Comparison of ENCODE assay signal across 8 cellular contexts in the genomic region with DNA sequence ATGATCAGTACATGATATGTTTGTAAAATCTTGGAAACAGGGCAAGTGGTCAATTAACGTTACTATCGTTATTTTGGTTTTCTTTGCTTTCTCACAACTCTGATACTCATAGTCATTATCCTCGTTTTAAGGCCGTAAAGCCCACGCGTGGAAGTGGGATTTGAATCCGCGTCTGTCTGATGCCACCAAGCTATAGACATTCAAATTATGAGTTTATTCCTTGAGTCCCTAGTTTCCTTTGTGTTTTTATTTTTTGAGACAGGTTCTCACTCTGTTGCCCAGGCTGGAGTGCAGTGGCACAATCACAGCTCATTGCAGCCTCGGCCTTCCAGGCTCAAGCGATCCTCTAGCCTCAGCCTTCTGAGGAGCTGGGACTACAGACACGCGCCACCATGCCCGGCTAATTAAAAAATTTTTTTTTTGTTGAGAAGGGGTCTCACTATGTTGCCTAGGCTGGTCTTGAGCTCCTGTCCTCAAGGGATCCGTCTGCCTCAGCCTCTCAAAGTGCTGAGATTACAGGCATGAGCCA. TPM values are rescaled to one million over a fixed set of nuclear protein-coding genes. Genes with fewer than 3 reads are reported as not detected.
A peak's percentile ranks its signal among the peaks of the same experiment; 100 is the strongest.
DNase-seq lines count a peak whose midpoint lies in the region; ATAC-seq and TF ChIP-seq lines count a peak whose summit lies in the region.

No MANE protein-coding gene starts in this region.

- H3K27ac Mint-ChIP-seq in naive thymus-derived CD4-positive, alpha-beta T cell, result peak overlapping the region; percentile 94 to 99 (median 98)

- H3K9ac ChIP-seq in colonic mucosa (ENCODE audit: low read depth in 2 of 2, low read length in 2 of 2), result peak overlapping the region; percentile 93 to 95

- H3K4me3 ChIP-seq in AG10803 (ENCODE audit: low read length), result peak overlapping the region; percentile 81
- peak overlapping the region; percentile 99 for H3K4me3 ChIP-seq in colonic mucosa
- H3K4me3 ChIP-seq in naive thymus-derived CD4-positive, alpha-beta T cell (ENCODE audit: low read length), result peak overlapping the region; percentile 87

- H3K27ac ChIP-seq in KOPT-K1 (ENCODE audit: low read depth, low read length, poor library complexity, severe bottlenecking), result peak overlapping the region; percentile 89
- no peak overlapping the region for H3K27ac ChIP-seq in colonic mucosa
- peak overlapping the region; percentile 84 for H3K27ac ChIP-seq in naive thymus-derived CD4-positive, alpha-beta T cell (ENCODE audit: low read depth, low read length)

- H3K4me1 Mint-ChIP-seq in naive thymus-derived CD4-positive, alpha-beta T cell, result peaks cover 27 to 67% (median 58%) of the 10 kb centered on the region in 7 donors

- POLR2A ChIA-PET in naive thymus-derived CD4-positive, alpha-beta T cell (lab: Charles Lee), result no interaction called here

- H3K36me3 Mint-ChIP-seq in naive thymus-derived CD4-positive, alpha-beta T cell, result peaks cover 8 to 34% (median 24%) of the 10 kb centered on the region in 5 donors

- H3K4me1 ChIP-seq in colonic mucosa, result peaks cover 3% of the 10 kb centered on the region
- peaks cover 7 to 27% of the 10 kb centered on the region in 2 donors for H3K4me1 ChIP-seq in naive thymus-derived CD4-positive, alpha-beta T cell (ENCODE audit: control insufficient read depth in 2 of 2, insufficient read depth in 2 of 2, low read length in 2 of 2)

- ATAC-seq in naive thymus-derived CD4-positive, alpha-beta T cell, result no peak

- no peaks in the 10 kb centered on the region for H3K9me3 ChIP-seq in KOPT-K1 (ENCODE audit: insufficient read depth, low read length, poor library complexity, severe bottlenecking)
- H3K9me3 ChIP-seq in colonic mucosa, result no peaks in the 10 kb centered on the region
- H3K9me3 ChIP-seq in naive thymus-derived CD4-positive, alpha-beta T cell (ENCODE audit: control insufficient read depth in 2 of 3, low read length in 3 of 3), result no peaks in the 10 kb centered on the region

- H3K9me3 Mint-ChIP-seq in naive thymus-derived CD4-positive, alpha-beta T cell, result peaks cover 0 to 3% (median 0%) of the 10 kb centered on the region in 11 donors

- DNase-seq in AG10803 (ENCODE audit: low read depth) (no peak), colonic mucosa (no peak), NCI-H1694 treated with DMSO at 0.1 percent for 48 hours (lab: John Stamatoyannopoulos, UW) (no peak)
- no peak for DNase-seq in naive thymus-derived CD4-positive, alpha-beta T cell
- DNase-seq in activated CD4-positive, CD25-positive, alpha-beta regulatory T cell (lab: John Stamatoyannopoulos, UW), result no peak
- DNase-seq in stimulated activated CD4-positive, alpha-beta T cell treated with anti-CD3 and anti-CD28 coated beads, Interleukin-4, amount 100 ng/mL, for 4 hours, result no peak
- no peak for DNase-seq in activated effector memory CD4-positive, alpha-beta T cell treated with anti-CD3 and anti-CD28 coated beads, Interleukin-2, amount 50 U/mL, for 16 hours

- H3K27me3 ChIP-seq in colonic mucosa, result no peaks in the 10 kb centered on the region
- H3K27me3 ChIP-seq in naive thymus-derived CD4-positive, alpha-beta T cell (ENCODE audit: control insufficient read depth in 2 of 2, insufficient read depth in 2 of 2, low read length in 2 of 2), result no peaks in the 10 kb centered on the region

- no peaks in the 10 kb centered on the region for H3K27me3 Mint-ChIP-seq in naive thymus-derived CD4-positive, alpha-beta T cell

- no peak for TF ChIP-seq CTCF in AG10803 (conservative IDR thresholded peaks at IDR 0.05; ENCODE audit: low read length)
- no peak for TF ChIP-seq CTCF in colonic mucosa (IDR thresholded peaks at IDR 0.05)

- CTCF ChIA-PET in naive thymus-derived CD4-positive, alpha-beta T cell (lab: Charles Lee), result interaction anchor here (0.6 kb wide), 2 partner anchors 50 to 83 kb away, joined by 3 read pairs; no protein-coding TSS in a partner anchor

- H3K4me3 Mint-ChIP-seq in naive thymus-derived CD4-positive, alpha-beta T cell, result peak overlapping the region; percentile 96 to 99 (median 99)

- H3K36me3 ChIP-seq in KOPT-K1 (ENCODE audit: insufficient read depth, low read length), result peaks cover 59% of the 10 kb centered on the region
- H3K36me3 ChIP-seq in colonic mucosa, result no peaks in the 10 kb centered on the region
- peaks cover 0 to 21% (median 9%) of the 10 kb centered on the region in 3 experiments for H3K36me3 ChIP-seq in naive thymus-derived CD4-positive, alpha-beta T cell (ENCODE audit: control insufficient read depth in 2 of 3, insufficient read depth in 3 of 3, low read length in 3 of 3)

- intact Hi-C loops in colonic mucosa (cut with DNase I), result no loop called here
- intact Hi-C loops in naive thymus-derived CD4-positive, alpha-beta T cell (cut with micrococcal nuclease), result loop anchor here in 1 of 2 donors (5.0 kb wide), 2 partner anchors 190 to 495 kb away; partner anchors contain the start of genes COG7 and USP31

RNA-seq across cellular contexts. Expression of gene DCTN5, which starts 1.0 kb away (rescaled TPM):
- 10 to 100 TPM; 61.5 to 62.1 TPM for total RNA-seq in colonic mucosa
- 100 to 1,000 TPM in 1 of 5 experiments, 10 to 100 TPM in 4; 42.4 to 100 (median 54.0) TPM for total RNA-seq in naive thymus-derived CD4-positive, alpha-beta T cell
- 10 to 100 TPM; 34.9 to 56.7 TPM for polyA plus RNA-seq in naive thymus-derived CD4-positive, alpha-beta T cell

RNA-seq across cellular contexts. Expression of gene PALB2, which starts 1.2 kb away (rescaled TPM):
- 10 to 100 TPM in 1 of 2 donors, 1 to 10 TPM in 1; 8.2 to 13.3 TPM for total RNA-seq in colonic mucosa
- total RNA-seq in naive thymus-derived CD4-positive, alpha-beta T cell, result 10 to 100 TPM in 4 of 5 experiments, 1 to 10 TPM in 1; 6.2 to 27.2 (median 14.4) TPM
- polyA plus RNA-seq in naive thymus-derived CD4-positive, alpha-beta T cell, result 10 to 100 TPM in 1 of 2 donors, 1 to 10 TPM in 1; 5.9 to 10.0 TPM

RNA-seq across cellular contexts. Expression of gene PLK1, which starts 36.4 kb away (rescaled TPM):
- 10 to 100 TPM; 17.6 to 84.7 TPM for total RNA-seq in colonic mucosa
- total RNA-seq in naive thymus-derived CD4-positive, alpha-beta T cell, result 10 to 100 TPM in 1 of 5 experiments, 1 to 10 TPM in 3, under 1 TPM in 1; 0.45 to 65.0 (median 3.2) TPM
- polyA plus RNA-seq in naive thymus-derived CD4-positive, alpha-beta T cell, result under 1 TPM; 0.16 to 0.35 TPM

RNA-seq across cellular contexts. Expression of gene NDUFAB1, which starts 46.2 kb away (rescaled TPM):
- total RNA-seq in colonic mucosa, result 100 to 1,000 TPM; 136 to 212 TPM
- 10 to 100 TPM; 24.2 to 85.3 (median 38.2) TPM for total RNA-seq in naive thymus-derived CD4-positive, alpha-beta T cell
- polyA plus RNA-seq in naive thymus-derived CD4-positive, alpha-beta T cell, result 100 to 1,000 TPM; 167 to 209 TPM
